ENCODE assay signal across 9 cellular contexts in genomic region chr11:75402002-75402773, GRCh38. TPM values are rescaled to one million over a fixed set of nuclear protein-coding genes. Genes with fewer than 3 reads are reported as not detected.
DNase-seq lines count a peak whose midpoint lies in the region; ATAC-seq and TF ChIP-seq lines count a peak whose summit lies in the region.
"Had no signal": no experiment of that assay in that cellular context is flagged by ENCODE, and none has a peak within 500 bp of the region (broad histone marks: within the 10 kb centered on the region; RNA-seq: fewer than 3 reads in every experiment).

No MANE protein-coding gene starts in this region.

- H3K4me3 Mint-ChIP-seq in dendritic cell treated with granulocyte-macrophage colony-stimulating factor and Interleukin-4, amounts not matched to agents 40 ng/mL and 50 ng/mL, for 4 days, result no peak overlapping the region
- peak overlapping the region; percentile 94 for H3K4me3 Mint-ChIP-seq in neural crest cell

- H3K4me1 ChIP-seq in ES-I3 (ENCODE audit: insufficient read depth, low read length), result peaks cover 8% of the 10 kb centered on the region; the same call in 1 of the 2 replicates

- peaks cover 51% of the 10 kb centered on the region for H3K4me1 Mint-ChIP-seq in dendritic cell treated with granulocyte-macrophage colony-stimulating factor and Interleukin-4, amounts not matched to agents 40 ng/mL and 50 ng/mL, for 4 days (ENCODE audit: low read depth)
- peaks cover 46% of the 10 kb centered on the region for H3K4me1 Mint-ChIP-seq in neural crest cell

- no peak for TF ChIP-seq POLR2A in NB4 (IDR thresholded peaks at IDR 0.05; ENCODE audit: extremely low read depth, insufficient read length)

- TF ChIP-seq CTCF in NB4 (IDR thresholded peaks at IDR 0.05; ENCODE audit: low read depth, low read length), result no peak
- TF ChIP-seq CTCF in neural crest cell (conservative IDR thresholded peaks at IDR 0.05), result no peak

- no peaks in the 10 kb centered on the region for H3K9me3 ChIP-seq in ES-I3 (ENCODE audit: control insufficient read depth, insufficient read depth, low read length)

- peaks cover 64% of the 10 kb centered on the region for H3K36me3 ChIP-seq in ES-I3 (ENCODE audit: insufficient read depth, low read length)

- no peak for DNase-seq in NB4 (ENCODE audit: low read depth)
- DNase-seq in neural crest cell (ENCODE audit: low read depth, low spot score), result no peak
- no peak for DNase-seq in SIG-M5 treated with dmso at 0.1 percent for 504 hours (lab: John Stamatoyannopoulos, UW; ENCODE audit: unreplicated experiment)
- DNase-seq: MV-4-11, T1000 had no signal

- intact Hi-C loops in dendritic cell treated with granulocyte-macrophage colony-stimulating factor and Interleukin-4, amounts not matched to agents 40 ng/mL and 50 ng/mL, for 4 days (cut with micrococcal nuclease), result no loop called here

- peaks cover 79% of the 10 kb centered on the region for H3K36me3 Mint-ChIP-seq in dendritic cell treated with granulocyte-macrophage colony-stimulating factor and Interleukin-4, amounts not matched to agents 40 ng/mL and 50 ng/mL, for 4 days (ENCODE audit: low read depth)
- H3K36me3 Mint-ChIP-seq in neural crest cell (ENCODE audit: low read depth), result peaks cover 41% of the 10 kb centered on the region

- no peak for ATAC-seq in HG03520 (IDR thresholded peaks at IDR 0.05; ENCODE audit: unreplicated experiment)
- ATAC-seq in GM19324 (IDR thresholded peaks at IDR 0.05; ENCODE audit: low FRiP score, unreplicated experiment), result no peak

- H3K4me3 ChIP-seq in NB4 (ENCODE audit: low read depth, low read length), result peak overlapping the region; percentile 95

- 0 out of 2 replicates have a peak overlapping the region, but pooled peaks have one; percentile 100 for H3K9ac ChIP-seq in ES-I3 (ENCODE audit: low read depth, low read length)

- no peaks in the 10 kb centered on the region for H3K27me3 Mint-ChIP-seq in dendritic cell treated with granulocyte-macrophage colony-stimulating factor and Interleukin-4, amounts not matched to agents 40 ng/mL and 50 ng/mL, for 4 days
- peaks cover 2% of the 10 kb centered on the region for H3K27me3 Mint-ChIP-seq in neural crest cell (ENCODE audit: low read depth)

- H3K9me3 Mint-ChIP-seq in dendritic cell treated with granulocyte-macrophage colony-stimulating factor and Interleukin-4, amounts not matched to agents 40 ng/mL and 50 ng/mL, for 4 days, result no peaks in the 10 kb centered on the region
- H3K9me3 Mint-ChIP-seq in neural crest cell, result no peaks in the 10 kb centered on the region

- peak overlapping the region; percentile 11 for H3K27ac Mint-ChIP-seq in dendritic cell treated with granulocyte-macrophage colony-stimulating factor and Interleukin-4, amounts not matched to agents 40 ng/mL and 50 ng/mL, for 4 days
- H3K27ac Mint-ChIP-seq in neural crest cell (ENCODE audit: unreplicated experiment), result peak overlapping the region; percentile 81

RNA-seq across cellular contexts. Expression of gene RPS3, which starts 2.9 kb away (rescaled TPM):
- total RNA-seq in neural crest cell, result 3,598 and 3,664 TPM in 2 replicates

RNA-seq across cellular contexts. Expression of gene KLHL35, which starts 30.8 kb away (rescaled TPM):
- 9.4 and 11.6 TPM in 2 replicates for total RNA-seq in neural crest cell

RNA-seq across cellular contexts. Expression of gene ARRB1, which starts 50.7 kb away (rescaled TPM):
- total RNA-seq in neural crest cell, result 53.8 and 56.5 TPM in 2 replicates
